ENCODE assay signal across 8 cellular contexts in the genomic region with DNA sequence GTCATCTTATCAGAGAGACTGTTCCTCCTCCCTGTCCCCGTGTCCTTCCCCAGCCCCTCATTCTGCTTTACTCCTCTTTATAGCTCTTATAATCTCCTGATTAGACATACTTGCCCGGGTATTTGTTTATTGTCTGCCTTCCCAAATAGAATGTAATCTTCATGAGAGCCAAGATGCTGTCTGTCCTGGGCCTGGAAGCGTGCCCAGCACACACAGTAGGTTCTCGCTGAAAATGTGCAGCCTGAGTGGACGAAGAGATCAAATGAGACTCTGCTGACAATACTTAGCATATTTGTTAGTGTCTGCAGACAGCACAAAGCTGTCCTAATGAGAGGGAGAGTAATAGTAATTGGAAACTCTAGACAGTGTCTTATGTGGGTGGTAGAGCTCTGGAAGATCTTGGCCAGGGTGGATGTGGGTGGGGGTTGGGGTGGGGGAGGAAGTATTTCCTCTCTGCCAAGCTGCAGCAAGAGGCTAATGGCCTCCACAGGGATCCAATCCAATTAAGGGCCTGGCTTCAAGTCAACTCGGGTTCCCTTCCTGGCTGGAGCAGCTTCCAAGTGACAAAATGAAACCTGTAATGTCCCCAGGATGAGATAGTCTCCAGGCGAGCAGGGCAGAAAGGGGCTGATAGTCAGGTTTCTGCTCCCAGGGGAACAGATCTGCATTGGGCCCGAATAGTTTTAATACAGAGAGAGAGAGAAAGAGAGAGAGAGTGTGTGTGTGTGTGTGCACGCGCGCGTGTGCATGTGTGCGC. TPM values are rescaled to one million over a fixed set of nuclear protein-coding genes. Genes with fewer than 3 reads are reported as not detected.
A peak's percentile ranks its signal among the peaks of the same experiment; 100 is the strongest.
DNase-seq lines count a peak whose midpoint lies in the region; ATAC-seq, FAIRE-seq and TF ChIP-seq lines count a peak whose summit lies in the region.

No MANE protein-coding gene starts in this region.

- no peak for DNase-seq in GM19239 (ENCODE audit: insufficient read length, low spot score)
- DNase-seq in SJCRH30 = peak; percentile 54 to 67
- DNase-seq in cardiac muscle cell (ENCODE audit: low read depth in 1 of 2, low spot score in 1 of 2) = peak in 1 of 2 donors; percentile 84
- DNase-seq in gastrocnemius medialis = no peak
- no peak for DNase-seq in stimulated activated CD4-positive, alpha-beta T cell treated with anti-CD3 and anti-CD28 coated beads, Interleukin-4, amount 100 ng/mL, for 1 hour
- DNase-seq in inferior parietal cortex (ENCODE audit: extremely low spot score) = no peak
- DNase-seq in OCI-M2 (lab: John Stamatoyannopoulos, UW; ENCODE audit: unreplicated experiment) = no peak

- H3K9me3 ChIP-seq in SJCRH30 (replicated peaks) (no peaks in the 10 kb centered on the region), cardiac muscle cell (ENCODE audit: low read depth) (no peaks in the 10 kb centered on the region), gastrocnemius medialis (no peaks in the 10 kb centered on the region)

- TF ChIP-seq CTCF in cardiac muscle cell (IDR thresholded peaks at IDR 0.05; ENCODE audit: low read depth, low read length) = no peak
- no peak for TF ChIP-seq CTCF in gastrocnemius medialis (IDR thresholded peaks at IDR 0.05 in 4 of 5, conservative IDR thresholded peaks at IDR 0.05 in 1 of 5)

- in situ Hi-C loops in gastrocnemius medialis (cut with MboI; ENCODE audit: low sequenced_read_pairs in 4 of 4) = no loop called here

- peak; percentile 28 for FAIRE-seq in GM19239 (lab: Jason Lieb, UNC)

- H3K36me3 ChIP-seq in SJCRH30 (no peaks in the 10 kb centered on the region), cardiac muscle cell (no peaks in the 10 kb centered on the region), gastrocnemius medialis (no peaks in the 10 kb centered on the region)

- H3K27me3 ChIP-seq in SJCRH30 (no peaks in the 10 kb centered on the region), cardiac muscle cell (no peaks in the 10 kb centered on the region), gastrocnemius medialis (no peaks in the 10 kb centered on the region)

- peak; percentile 68 to 79 for ATAC-seq in gastrocnemius medialis
- no peak for ATAC-seq in GM19395 (IDR thresholded peaks at IDR 0.05; ENCODE audit: unreplicated experiment)

- intact Hi-C loops in gastrocnemius medialis (cut with DNase I; ENCODE audit: low total_unique reads) = no loop called here

- H3K4me3 ChIP-seq in SJCRH30 = no peak overlapping the region
- no peak overlapping the region for H3K4me3 ChIP-seq in cardiac muscle cell
- H3K4me3 ChIP-seq in gastrocnemius medialis = peak overlapping the region; percentile 8 to 65 (median 24)

- H3K4me1 ChIP-seq in SJCRH30 (peaks cover 14% of the 10 kb centered on the region), cardiac muscle cell (ENCODE audit: low read depth) (peaks cover 14% of the 10 kb centered on the region), gastrocnemius medialis (peaks cover 10 to 18% of the 10 kb centered on the region in 2 donors)

- H3K27ac ChIP-seq in SJCRH30 = no peak overlapping the region; the same call in 1 of the 2 replicates
- peak overlapping the region; percentile 83 for H3K27ac ChIP-seq in cardiac muscle cell
- peak overlapping the region; percentile 45 to 59 (median 53) for H3K27ac ChIP-seq in gastrocnemius medialis

- TF ChIP-seq POLR2A in gastrocnemius medialis (IDR thresholded peaks at IDR 0.05) = no peak

RNA-seq across cellular contexts. Expression of gene CLIC4, which starts 9.4 kb away (rescaled TPM):
- total RNA-seq in SJCRH30 (2014; rRNA removed; shearing (Covaris generic)) = 157 and 169 TPM in 2 replicates
- total RNA-seq in cardiac muscle cell (174 and 361 TPM in 2 replicates), gastrocnemius medialis (10 to 100 TPM; 37.3 to 74.5 (median 45.6) TPM)
- 136 and 221 TPM in 2 replicates for polyA plus RNA-seq in cardiac muscle cell

Comparison
In these comparisons a context has a peak if more than half of its experiments do, and no peak if none do; other contexts are left out.
1. DNase-seq: peak in SJCRH30 (2 of 2); none in GM19239 (single experiment), gastrocnemius medialis (0 of 2), stimulated activated CD4-positive, alpha-beta T cell treated with anti-CD3 and anti-CD28 coated beads, Interleukin-4, amount 100 ng/mL, for 1 hour (single experiment), inferior parietal cortex (single experiment) and OCI-M2 (single experiment).
2. H3K4me3 ChIP-seq: peak in gastrocnemius medialis (4 of 4); none in SJCRH30 (single experiment) and cardiac muscle cell (single experiment).